Comparison of ENCODE assay signal across 21 cellular contexts in the genomic region with DNA sequence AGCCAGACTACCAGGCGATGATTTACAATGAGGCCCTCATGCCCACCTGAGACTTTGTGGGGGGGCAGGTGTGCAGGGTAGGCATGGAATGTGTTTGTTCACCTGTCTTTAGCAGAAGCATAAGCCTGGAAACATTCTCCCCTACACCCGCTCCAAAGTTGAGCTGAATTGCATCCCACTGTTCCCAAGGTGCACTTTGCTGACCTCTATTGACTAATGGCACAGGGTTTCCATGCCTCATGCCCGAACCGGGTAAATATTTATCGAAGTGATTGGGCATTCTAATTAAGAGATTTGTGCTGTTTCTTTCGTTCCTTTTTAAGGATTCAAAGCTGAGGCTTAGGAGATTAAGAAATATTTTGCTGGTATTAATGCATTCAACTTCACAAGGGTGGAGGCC.
"Had no signal": no experiment of that assay in that cellular context is flagged by ENCODE, and none has a peak within 500 bp of the region (broad histone marks: within the 10 kb centered on the region; RNA-seq: fewer than 3 reads in every experiment).

No MANE protein-coding gene starts in this region.

- H3K9me3 ChIP-seq: ascending aorta, left ventricle myocardium inferior, tibial artery had no signal

- FAIRE-seq: endometrium, kidney, urothelium cell line had no signal

- H3K27me3 Mint-ChIP-seq: central memory CD8-positive, alpha-beta T cell had no signal

- H3K36me3 Mint-ChIP-seq: activated naive CD4-positive, alpha-beta T cell treated with anti-CD3 and anti-CD28 coated beads, Interleukin-2, amount 50 U/mL, for 24 hours had no signal

- ATAC-seq: activated T-cell treated with anti-CD3 and anti-CD28 coated beads, Interleukin-2, amount 50 U/mL, for 72 hours; right cardiac atrium; stimulated activated naive CD8-positive, alpha-beta T cell treated with anti-CD3 and anti-CD28 coated beads, Interleukin-15, Interleukin-2, amounts not matched to agents 100 U/mL and 50 U/mL, for 24 hours had no signal

- H3K4me3 Mint-ChIP-seq: activated naive CD4-positive, alpha-beta T cell treated with anti-CD3 and anti-CD28 coated beads, Interleukin-2, amount 50 U/mL, for 24 hours; activated T-cell treated with anti-CD3 and anti-CD28 coated beads, Interleukin-2, amount 50 U/mL, for 72 hours; central memory CD8-positive, alpha-beta T cell had no signal

- H3K27ac Mint-ChIP-seq: activated T-cell treated with anti-CD3 and anti-CD28 coated beads, Interleukin-2, amount 50 U/mL, for 72 hours; progenitor cell of endocrine pancreas had no signal

- H3K27ac ChIP-seq: ascending aorta, coronary artery, left ventricle myocardium inferior, skin epidermis, tibial artery, WERI-Rb-1 had no signal

- H3K36me3 ChIP-seq: ascending aorta, left ventricle myocardium inferior, tibial artery, WERI-Rb-1 had no signal

- H3K4me3 ChIP-seq: ascending aorta, coronary artery, left ventricle myocardium inferior, skin epidermis, tibial artery had no signal

- H3K27me3 ChIP-seq: ascending aorta, tibial artery had no signal

- H3K9me3 Mint-ChIP-seq: activated naive CD4-positive, alpha-beta T cell treated with anti-CD3 and anti-CD28 coated beads, Interleukin-2, amount 50 U/mL, for 24 hours; activated T-cell treated with anti-CD3 and anti-CD28 coated beads, Interleukin-2, amount 50 U/mL, for 72 hours; central memory CD8-positive, alpha-beta T cell had no signal

- DNase-seq: activated CD4-positive, alpha-beta T cell treated with anti-CD3 and anti-CD28 coated beads, Interleukin-2, amount 50 U/mL, for 4 hours; activated effector memory CD4-positive, alpha-beta T cell treated with anti-CD3 and anti-CD28 coated beads, Interleukin-2, amount 50 U/mL, for 16 hours; activated T-cell treated with anti-CD3 and anti-CD28 coated beads, Interleukin-2, amount 50 U/mL, for 72 hours; erythroblast; foreskin melanocyte; head of caudate nucleus; kidney; left ventricle myocardium inferior; right cardiac atrium; stimulated activated naive CD8-positive, alpha-beta T cell treated with anti-CD3 and anti-CD28 coated beads, Interleukin-15, Interleukin-2, amounts not matched to agents 100 U/mL and 50 U/mL, for 24 hours; substantia nigra; tibial artery; WERI-Rb-1 had no signal
